Comparison of ENCODE assay signal across 17 cellular contexts in the genomic region with DNA sequence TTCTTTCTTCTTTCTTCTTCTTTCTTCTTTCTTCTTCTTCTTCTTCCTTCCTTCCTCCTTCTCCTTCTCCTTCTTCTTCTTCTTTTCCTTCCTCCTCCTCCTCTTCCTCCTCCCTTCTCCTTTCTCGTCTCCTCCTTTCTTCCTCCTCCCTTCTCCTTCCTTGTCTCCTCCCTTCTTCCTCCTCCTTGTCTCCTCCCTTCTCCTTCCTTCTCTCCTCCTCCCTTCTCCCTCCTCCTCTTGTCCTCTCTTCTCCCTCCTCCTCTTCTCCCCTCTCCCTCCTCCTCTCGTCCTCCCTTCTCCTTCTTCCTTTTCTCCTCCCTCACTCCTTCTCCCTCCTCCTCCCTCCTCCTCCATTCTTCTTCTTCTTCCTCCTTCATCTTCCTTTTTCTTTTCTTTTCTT. TPM values are rescaled to one million over a fixed set of nuclear protein-coding genes. Genes with fewer than 3 reads are reported as not detected.
A peak's percentile ranks its signal among the peaks of the same experiment; 100 is the strongest.
DNase-seq lines count a peak whose midpoint lies in the region; ATAC-seq, FAIRE-seq and TF ChIP-seq lines count a peak whose summit lies in the region.
"Had no signal": no experiment of that assay in that cellular context is flagged by ENCODE, and none has a peak within 500 bp of the region (broad histone marks: within the 10 kb centered on the region; RNA-seq: fewer than 3 reads in every experiment).

No MANE protein-coding gene starts in this region.

- H3K36me3 ChIP-seq in HEK293 (ENCODE audit: control insufficient read depth in 2 of 2, insufficient read depth in 1 of 2, low read length in 2 of 2) = peaks cover 0 to 3% of the 10 kb centered on the region in 2 experiments; a peak in 1 of 3 replicates
- H3K36me3 ChIP-seq in GM12878 (ENCODE audit: control insufficient read depth in 2 of 2, insufficient read depth in 2 of 2, low read length in 1 of 2) = no peaks in the 10 kb centered on the region

- H3K4me3 ChIP-seq in HEK293 (ENCODE audit: low read depth, low read length) = no peak overlapping the region
- H3K4me3 ChIP-seq in GM12878 = no peak overlapping the region

- no peaks in the 10 kb centered on the region for H4K20me1 ChIP-seq in GM12878 (ENCODE audit: control insufficient read depth, insufficient read depth)

- TF ChIP-seq CTCF in HEK293 (tag by site-specific recombination; IDR thresholded peaks at IDR 0.05) (no peak), GM12878 (IDR thresholded peaks at IDR 0.05 in 2 of 3, conservative IDR thresholded peaks at IDR 0.05 in 1 of 3; ENCODE audit: control insufficient read depth in 2 of 3, extremely low read depth in 1 of 3, insufficient read depth in 1 of 3, low read depth in 3 of 3, low read length in 3 of 3) (no peak)

- no peak overlapping the region for H3K9ac ChIP-seq in GM12878 (ENCODE audit: control insufficient read depth, insufficient read depth, low read length)

- FAIRE-seq in GM12878 (lab: Jason Lieb, UNC) = no peak
- FAIRE-seq: G401.6, GM19239 had no signal

- in situ Hi-C loops in GM12878 (cut with MboI) = no loop called here

- RAD21 ChIA-PET in GM12878 (lab: Charles Lee; ENCODE audit: unreplicated experiment) = no interaction called here

- SMC1A ChIA-PET in GM12878 (lab: Charles Lee; ENCODE audit: uncharacterized antibody, unreplicated experiment) = interaction anchor here (1.0 kb wide), 1 partner anchor 646 kb away, joined by 3 read pairs; no protein-coding TSS in a partner anchor

- ATAC-seq in GM12878 (no peak), HG03457 (IDR thresholded peaks at IDR 0.05; ENCODE audit: unreplicated experiment) (no peak)

- H3K9me3 ChIP-seq in HEK293 (ENCODE audit: control insufficient read depth, insufficient read depth, low read depth, low read length) (no peaks in the 10 kb centered on the region), GM12878 (replicated peaks; ENCODE audit: control insufficient read depth, insufficient read depth, low read length) (no peaks in the 10 kb centered on the region)

- no peak overlapping the region for H3K27ac ChIP-seq in HEK293 (ENCODE audit: extremely low read depth, low read depth, low read length)
- H3K27ac ChIP-seq in GM12878 (ENCODE audit: control insufficient read depth, insufficient read depth) = no peak overlapping the region

- TF ChIP-seq EP300 in GM12878 (IDR thresholded peaks at IDR 0.05; ENCODE audit: borderline replicate concordance in 1 of 2, control insufficient read depth in 1 of 2, low read depth in 2 of 2, low read length in 2 of 2) = no peak

- POLR2A ChIA-PET in HEK293 (lab: Yijun Ruan, JAX) = no interaction called here
- POLR2A ChIA-PET in GM12878 (lab: Charles Lee) = no interaction called here

- no peaks in the 10 kb centered on the region for H3K79me2 ChIP-seq in GM12878 (ENCODE audit: control insufficient read depth, insufficient read depth, low read length)

- 81% methylated on average over 2 of the region's 2 CpGs for WGBS in GM12878 (ENCODE audit: insufficient coverage, insufficient replicate concordance, low lambda C conversion rate, missing lambda C conversion rate)

- no TSS peak for BruUV-seq in GM12878 (replicated peaks; lab: Mats Ljungman, UMichigan)

- CTCF ChIA-PET in HEK293 (lab: Yijun Ruan, JAX) = interaction anchor here (0.6 kb wide), 1 partner anchor 1604 kb away, joined by 4 read pairs; no protein-coding TSS in a partner anchor
- CTCF ChIA-PET in GM12878 (lab: Yijun Ruan, JAX) = interaction anchor here (1.0 to 1.5 kb wide), 2 partner anchors 12 to 95 kb away, joined by 3 to 4 read pairs; no protein-coding TSS in a partner anchor

- intact Hi-C loops in GM12878 (cut with micrococcal nuclease; ENCODE audit: unreplicated experiment) = no loop called here

- H2AFZ ChIP-seq in GM12878 (ENCODE audit: control insufficient read depth, low read depth, low read length) = no peak overlapping the region

- DNase-seq in GM12878 (ENCODE audit: low read depth, low spot score) = no peak
- peak; percentile 1 for DNase-seq in left kidney (ENCODE audit: low read depth, low spot score)
- DNase-seq in SKM-1 (lab: John Stamatoyannopoulos, UW; ENCODE audit: unreplicated experiment) = no peak
- no peak for DNase-seq in activated CD8-positive, alpha-beta memory T cell treated with anti-CD3 and anti-CD28 coated beads for 24 hours
- DNase-seq: C1 segment of cervical spinal cord; Calu3; CD4-positive, alpha-beta memory T cell; COR-L47; DMS53; DMS79 treated with DMSO at 0.1 percent for 48 hours; GOT3; H7; HCEC 1CT had no signal

- no peak for TF ChIP-seq RAD21 in GM12878 (IDR thresholded peaks at IDR 0.05; ENCODE audit: insufficient read depth, low read depth, low read length)

- no peaks in the 10 kb centered on the region for H3K27me3 ChIP-seq in GM12878 (replicated peaks in 1 of 2; ENCODE audit: control insufficient read depth in 2 of 2, insufficient read depth in 2 of 2, low read length in 1 of 2)

- H3K4me1 ChIP-seq in HEK293 (ENCODE audit: control insufficient read depth, insufficient read depth, low read length) = no peaks in the 10 kb centered on the region
- no peaks in the 10 kb centered on the region for H3K4me1 ChIP-seq in GM12878 (ENCODE audit: control insufficient read depth, insufficient read depth, low read length)

- TF ChIP-seq POLR2A in GM12878 (IDR thresholded peaks at IDR 0.05; ENCODE audit: low read depth, low read length) = no peak

- no peak overlapping the region for H3K4me2 ChIP-seq in GM12878 (ENCODE audit: control insufficient read depth, insufficient read depth)

TF ChIP-seq in HEK293, 187 proteins besides CTCF, POLR2A, EP300 and RAD21 (continues in another document):
- TF ChIP-seq HOXD13 (CRISPR knock-in tag; IDR thresholded peaks at IDR 0.05; ENCODE audit: borderline replicate concordance) = no peak
- TF ChIP-seq, protein P1, sequence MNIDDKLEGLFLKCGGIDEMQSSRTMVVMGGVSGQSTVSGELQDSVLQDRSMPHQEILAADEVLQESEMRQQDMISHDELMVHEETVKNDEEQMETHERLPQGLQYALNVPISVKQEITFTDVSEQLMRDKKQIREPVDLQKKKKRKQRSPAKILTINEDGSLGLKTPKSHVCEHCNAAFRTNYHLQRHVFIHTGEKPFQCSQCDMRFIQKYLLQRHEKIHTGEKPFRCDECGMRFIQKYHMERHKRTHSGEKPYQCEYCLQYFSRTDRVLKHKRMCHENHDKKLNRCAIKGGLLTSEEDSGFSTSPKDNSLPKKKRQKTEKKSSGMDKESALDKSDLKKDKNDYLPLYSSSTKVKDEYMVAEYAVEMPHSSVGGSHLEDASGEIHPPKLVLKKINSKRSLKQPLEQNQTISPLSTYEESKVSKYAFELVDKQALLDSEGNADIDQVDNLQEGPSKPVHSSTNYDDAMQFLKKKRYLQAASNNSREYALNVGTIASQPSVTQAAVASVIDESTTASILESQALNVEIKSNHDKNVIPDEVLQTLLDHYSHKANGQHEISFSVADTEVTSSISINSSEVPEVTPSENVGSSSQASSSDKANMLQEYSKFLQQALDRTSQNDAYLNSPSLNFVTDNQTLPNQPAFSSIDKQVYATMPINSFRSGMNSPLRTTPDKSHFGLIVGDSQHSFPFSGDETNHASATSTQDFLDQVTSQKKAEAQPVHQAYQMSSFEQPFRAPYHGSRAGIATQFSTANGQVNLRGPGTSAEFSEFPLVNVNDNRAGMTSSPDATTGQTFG (tag by site-specific recombination; IDR thresholded peaks at IDR 0.05; ENCODE audit: borderline replicate concordance) = 0 out of 2 replicates have a peak, but pooled peaks have one; percentile 42
- TF ChIP-seq ZNF114 (tag by site-specific recombination; IDR thresholded peaks at IDR 0.05) = 0 out of 2 replicates have a peak, but pooled peaks have one; percentile 54
- peak; percentile 74 for TF ChIP-seq ZNF366 (tag by site-specific recombination; conservative IDR thresholded peaks at IDR 0.05)

TF ChIP-seq in GM12878, 131 proteins besides CTCF, POLR2A, EP300 and RAD21 (continues in another document):
- TF ChIP-seq, protein P2, sequence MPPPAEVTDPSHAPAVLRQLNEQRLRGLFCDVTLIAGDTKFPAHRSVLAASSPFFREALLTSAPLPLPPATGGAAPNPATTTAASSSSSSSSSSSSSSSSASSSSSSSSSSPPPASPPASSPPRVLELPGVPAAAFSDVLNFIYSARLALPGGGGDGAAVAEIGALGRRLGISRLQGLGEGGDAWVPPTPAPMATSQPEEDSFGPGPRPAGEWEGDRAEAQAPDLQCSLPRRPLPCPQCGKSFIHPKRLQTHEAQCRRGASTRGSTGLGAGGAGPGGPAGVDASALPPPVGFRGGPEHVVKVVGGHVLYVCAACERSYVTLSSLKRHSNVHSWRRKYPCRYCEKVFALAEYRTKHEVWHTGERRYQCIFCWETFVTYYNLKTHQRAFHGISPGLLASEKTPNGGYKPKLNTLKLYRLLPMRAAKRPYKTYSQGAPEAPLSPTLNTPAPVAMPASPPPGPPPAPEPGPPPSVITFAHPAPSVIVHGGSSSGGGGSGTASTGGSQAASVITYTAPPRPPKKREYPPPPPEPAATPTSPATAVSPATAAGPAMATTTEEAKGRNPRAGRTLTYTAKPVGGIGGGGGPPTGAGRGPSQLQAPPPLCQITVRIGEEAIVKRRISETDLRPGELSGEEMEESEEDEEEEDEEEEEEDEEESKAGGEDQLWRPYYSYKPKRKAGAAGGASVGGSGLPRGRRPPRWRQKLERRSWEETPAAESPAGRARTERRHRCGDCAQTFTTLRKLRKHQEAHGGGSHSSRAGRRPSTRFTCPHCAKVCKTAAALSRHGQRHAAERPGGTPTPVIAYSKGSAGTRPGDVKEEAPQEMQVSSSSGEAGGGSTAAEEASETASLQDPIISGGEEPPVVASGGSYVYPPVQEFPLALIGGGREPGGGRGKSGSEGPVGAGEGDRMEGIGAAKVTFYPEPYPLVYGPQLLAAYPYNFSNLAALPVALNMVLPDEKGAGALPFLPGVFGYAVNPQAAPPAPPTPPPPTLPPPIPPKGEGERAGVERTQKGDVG (CRISPR knock-in tag; IDR thresholded peaks at IDR 0.05) = no peak
- no peak for TF ChIP-seq CHD1 (IDR thresholded peaks at IDR 0.05; ENCODE audit: low read depth, low read length)

RNA-seq across cellular contexts. Expression of gene NUBPL, which starts 44.5 kb away (rescaled TPM):
- 97.7 and 104 TPM in 2 replicates for total RNA-seq in GM12878 (2013; cell fraction: nucleolus; rRNA removed)
- total RNA-seq in GM12878 (2014; rRNA removed) = 7.1 and 7.3 TPM in 2 replicates
- 10.0 and 10.4 TPM in 2 replicates for total RNA-seq in GM12878 (2014; rRNA removed; fragmentation: Illumina TruSeq; extraction: Trizol)
- 6.4 and 11.0 TPM in 2 replicates for total RNA-seq in GM12878 (2021)
- polyA plus RNA-seq in GM12878 (2011; ENCODE audit: low read depth) = 3.6 TPM
- 11.1 and 13.2 TPM in 2 replicates for polyA plus RNA-seq in GM12878 (2011; rRNA removed)
- 3.8 and 4.7 TPM in 2 replicates for polyA plus RNA-seq in GM12878 (2011; cell fraction: cytosol; rRNA removed)
- 4.6 and 5.3 TPM in 2 replicates for polyA plus RNA-seq in GM12878 (2011; cell fraction: nucleus; rRNA removed)
- 4.4 and 5.4 TPM in 2 replicates for polyA plus RNA-seq in GM12878 (2012)
- 7.8 and 9.9 TPM in 2 replicates for polyA plus RNA-seq in GM12878 (2014; fragmentation: Illumina TruSeq; extraction: Trizol)
- polyA plus RNA-seq in GM12878 (2014; fragmentation: Nextera tagmentation; extraction: Ambion mirVana) = 1 to 10 TPM; 3.4 to 4.4 TPM
- 5.4 and 6.7 TPM in 2 replicates for polyA plus RNA-seq in GM12878 (2014; rRNA removed)
- polyA plus RNA-seq in GM12878 (2016; fragmentation: Nextera tagmentation; extraction: Ambion mirVana) = 10 to 100 TPM in 1 of 2 experiments, 1 to 10 TPM in 1; 8.4 to 11.6 TPM
- polyA minus RNA-seq in GM12878 (2011; rRNA and poly(A)+ RNA removed) = 10.7 and 12.2 TPM in 2 replicates
- 3.7 and 4.4 TPM in 2 replicates for polyA minus RNA-seq in GM12878 (2011; cell fraction: cytosol; rRNA and poly(A)+ RNA removed)
- polyA minus RNA-seq in GM12878 (2011; cell fraction: nucleus; rRNA and poly(A)+ RNA removed) = 12.6 and 14.8 TPM in 2 replicates
